1 cellular context compared by ENCODE assay signal in genomic region chr1:154935749-154936415, GRCh38.
TF ChIP-seq lines count a peak whose summit lies in the region.

No MANE protein-coding gene starts in this region.

TF ChIP-seq in K562, 482 proteins besides CTCF, POLR2A, EP300 and RAD21:
- TF ChIP-seq ZNF212 (CRISPR knock-in tag; IDR thresholded peaks at IDR 0.05) = no peak
- no peak for TF ChIP-seq SAP30 (IDR thresholded peaks at IDR 0.05; ENCODE audit: borderline replicate concordance, insufficient read depth, low read depth, low read length, poor library complexity, severe bottlenecking)
- TF ChIP-seq BCOR (IDR thresholded peaks at IDR 0.05) = peak; percentile 76
- TF ChIP-seq RBM25 (IDR thresholded peaks at IDR 0.05; ENCODE audit: low read depth, low read length, severe bottlenecking) = peak; percentile 18
- no peak for TF ChIP-seq DDX20 (tag; IDR thresholded peaks at IDR 0.05; ENCODE audit: low read depth)
- TF ChIP-seq RBM15 (IDR thresholded peaks at IDR 0.05; ENCODE audit: insufficient read depth, low read length) = no peak
- 0 out of 2 replicates have a peak, but pooled peaks have one; percentile 12 for TF ChIP-seq SMARCA5 (IDR thresholded peaks at IDR 0.05)
- 0 out of 2 replicates have a peak, but pooled peaks have one; percentile 51 for TF ChIP-seq PYGO2 (tag; IDR thresholded peaks at IDR 0.05)
- TF ChIP-seq ARID4B (CRISPR knock-in tag; IDR thresholded peaks at IDR 0.05) = 0 out of 2 replicates have a peak, but pooled peaks have one; percentile 2
- TF ChIP-seq NBN (IDR thresholded peaks at IDR 0.05; ENCODE audit: low read depth) = no peak
- 0 out of 2 replicates have a peak, but pooled peaks have one; percentile 6 for TF ChIP-seq GTF2F1 (IDR thresholded peaks at IDR 0.05; ENCODE audit: low read depth, low read length)
- peak in 1 of 2 experiments; percentile 15; a peak in 1 of 4 replicates for TF ChIP-seq KDM1A (IDR thresholded peaks at IDR 0.05)
- TF ChIP-seq ZNF121 (CRISPR knock-in tag; conservative IDR thresholded peaks at IDR 0.05) = peak; percentile 70
TF ChIP-seq in K562: peak in this region for 8.
